17 cellular contexts compared by ENCODE assay signal in the genomic region with DNA sequence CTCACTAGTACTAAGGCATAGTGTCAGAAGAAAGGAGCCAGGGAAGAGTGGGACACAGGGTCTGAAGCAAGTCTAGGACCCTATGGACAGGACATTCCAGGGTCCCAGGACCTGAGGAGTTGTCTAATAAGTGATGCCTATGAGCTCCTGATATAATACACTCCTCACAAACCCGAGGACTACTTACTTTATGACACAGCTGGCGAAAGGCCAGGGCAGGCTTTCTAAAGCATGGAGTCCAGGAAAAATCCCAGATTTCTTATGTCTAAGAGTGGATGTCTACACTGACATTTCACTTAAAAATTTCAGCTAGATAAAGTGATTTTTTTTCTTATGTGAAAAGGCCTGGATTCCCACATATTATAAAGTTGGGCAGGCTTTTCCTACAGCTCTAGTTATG.
DNase-seq lines count a peak whose midpoint lies in the region; ATAC-seq and TF ChIP-seq lines count a peak whose summit lies in the region.
"Had no signal": no experiment of that assay in that cellular context is flagged by ENCODE, and none has a peak within 500 bp of the region (broad histone marks: within the 10 kb centered on the region; RNA-seq: fewer than 3 reads in every experiment).

No MANE protein-coding gene starts in this region.

- no peak overlapping the region for H3K27ac ChIP-seq in right atrium auricular region
- H3K27ac ChIP-seq in lower lobe of right lung: no peak overlapping the region
- no peak overlapping the region for H3K27ac ChIP-seq in testis

- TF ChIP-seq POLR2A in testis (IDR thresholded peaks at IDR 0.05): no peak

- DNase-seq in Right ventricle myocardium inferior (ENCODE audit: missing footprints) (peak; percentile 67), right atrium auricular region (ENCODE audit: low spot score) (no peak), epithelial cell of esophagus (ENCODE audit: low read depth) (peak; percentile 9), lower lobe of right lung (peak; percentile 37), testis (peak; percentile 33), amygdala (lab: John Stamatoyannopoulos, UW) (no peak), NCI-H1417 treated with DMSO at 0.1 percent for 48 hours (lab: John Stamatoyannopoulos, UW) (no peak)
- no peak for DNase-seq in activated CD4-positive, alpha-beta T cell treated with anti-CD3 and anti-CD28 coated beads for 48 hours
- DNase-seq: C1 segment of cervical spinal cord, DMS79 treated with DMSO at 0.1 percent for 48 hours, NCI-H1048, NCI-H146, NCI-H2081, NCI-H510A treated with DMSO at 0.1 percent for 48 hours, SIG-M5 had no signal

- TF ChIP-seq CTCF in right atrium auricular region (IDR thresholded peaks at IDR 0.05): no peak
- TF ChIP-seq CTCF in epithelial cell of esophagus (IDR thresholded peaks at IDR 0.05; ENCODE audit: insufficient read depth, low read depth, low read length, missing control alignments): no peak
- no peak for TF ChIP-seq CTCF in lower lobe of right lung (IDR thresholded peaks at IDR 0.05)
- TF ChIP-seq CTCF in testis (IDR thresholded peaks at IDR 0.05): no peak

- WGBS in testis, 2 donors: 58 to 75% methylated on average over 2 of the region's 2 CpGs

- H3K27me3 ChIP-seq in right atrium auricular region (no peaks in the 10 kb centered on the region), lower lobe of right lung (ENCODE audit: low read depth) (no peaks in the 10 kb centered on the region), testis (no peaks in the 10 kb centered on the region)

- ATAC-seq in Right ventricle myocardium inferior (no peak), lower lobe of right lung (no peak)
- ATAC-seq: GM23338, HCT116 had no signal

- intact Hi-C loops in Right ventricle myocardium inferior (cut with DNase I) (no loop called here), lower lobe of right lung (cut with DNase I) (no loop called here), testis (cut with DNase I; ENCODE audit: low total_unique reads) (no loop called here)

- no peaks in the 10 kb centered on the region for H3K36me3 ChIP-seq in right atrium auricular region
- no peaks in the 10 kb centered on the region for H3K36me3 ChIP-seq in lower lobe of right lung
- no peaks in the 10 kb centered on the region for H3K36me3 ChIP-seq in testis (ENCODE audit: low read depth, missing control alignments)

- no peaks in the 10 kb centered on the region for H3K9me3 ChIP-seq in right atrium auricular region
- H3K9me3 ChIP-seq in lower lobe of right lung: no peaks in the 10 kb centered on the region
- no peaks in the 10 kb centered on the region for H3K9me3 ChIP-seq in testis

- H3K4me1 ChIP-seq in right atrium auricular region: no peaks in the 10 kb centered on the region
- H3K4me1 ChIP-seq in lower lobe of right lung: no peaks in the 10 kb centered on the region
- no peaks in the 10 kb centered on the region for H3K4me1 ChIP-seq in testis

- H3K4me3 ChIP-seq in right atrium auricular region (no peak overlapping the region), epithelial cell of esophagus (ENCODE audit: low read length) (no peak overlapping the region), lower lobe of right lung (no peak overlapping the region), testis (no peak overlapping the region)
- H3K4me3 ChIP-seq: GM23338 had no signal

Comparison
In these comparisons a context has a peak if more than half of its experiments do, and no peak if none do; other contexts are left out.
1. DNase-seq: peak in Right ventricle myocardium inferior (single experiment), epithelial cell of esophagus (single experiment), lower lobe of right lung (single experiment) and testis (single experiment); none in right atrium auricular region (single experiment), amygdala (0 of 56), activated CD4-positive, alpha-beta T cell treated with anti-CD3 and anti-CD28 coated beads for 48 hours (single experiment) and NCI-H1417 treated with DMSO at 0.1 percent for 48 hours (single experiment).